Comparison of ENCODE assay signal across 30 cellular contexts in genomic region chr1:36101546-36101945, GRCh38. TPM values are rescaled to one million over a fixed set of nuclear protein-coding genes. Genes with fewer than 3 reads are reported as not detected.
"Had no signal": no experiment of that assay in that cellular context is flagged by ENCODE, and none has a peak within 500 bp of the region (broad histone marks: within the 10 kb centered on the region; RNA-seq: fewer than 3 reads in every experiment).

No MANE protein-coding gene starts in this region.

- H3K27me3 ChIP-seq: ascending aorta, breast epithelium, dorsolateral prefrontal cortex, esophagus muscularis mucosa, foreskin keratinocyte, gastrocnemius medialis, heart left ventricle had no signal

- H3K27ac ChIP-seq: ascending aorta, breast epithelium, coronary artery, dorsolateral prefrontal cortex, esophagus muscularis mucosa, foreskin keratinocyte, gastrocnemius medialis, heart left ventricle had no signal

- H3K4me1 ChIP-seq: breast epithelium, foreskin keratinocyte, gastrocnemius medialis had no signal

- DNase-seq: activated CD4-positive, alpha-beta memory T cell treated with anti-CD3 and anti-CD28 coated beads for 36 hours; activated CD4-positive, alpha-beta T cell treated with anti-CD3 and anti-CD28 coated beads for 36 hours; activated CD4-positive, alpha-beta T cell treated with anti-CD3 and anti-CD28 coated beads, Interleukin-2, amount 10 ng/mL, durations not matched to agents 24 days and 14 days; activated CD4-positive, CD25-positive, alpha-beta regulatory T cell; activated CD4-positive, CD25-positive, alpha-beta regulatory T cell treated with anti-CD3 and anti-CD28 coated beads, Interleukin-2, amount 50 U/mL, for 72 hours; activated CD8-positive, alpha-beta memory T cell treated with anti-CD3 and anti-CD28 coated beads, Interleukin-2, amount 10 ng/mL, durations not matched to agents 7 days and 5 days; activated CD8-positive, alpha-beta memory T cell treated with anti-CD3 and anti-CD28 coated beads, Interleukin-2, amount 50 U/mL, for 4 hours; activated CD8-positive, alpha-beta T cell treated with anti-CD3 and anti-CD28 coated beads, Interleukin-2, amount 10 ng/mL, durations not matched to agents 7 days and 5 days; activated effector memory CD4-positive, alpha-beta T cell treated with anti-CD3 and anti-CD28 coated beads, Interleukin-2, amount 50 U/mL, for 16 hours; activated naive CD4-positive, alpha-beta T cell treated with anti-CD3 and anti-CD28 coated beads for 36 hours; activated naive CD8-positive, alpha-beta T cell treated with anti-CD3 and anti-CD28 coated beads for 36 hours; activated T-cell treated with anti-CD3 and anti-CD28 coated beads, Interleukin-2, amount 50 U/mL, for 1 hour; activated T-cell treated with anti-CD3 and anti-CD28 coated beads, Interleukin-2, amount 50 U/mL, for 48 hours; dorsolateral prefrontal cortex; effector memory CD4-positive, alpha-beta T cell; endodermal cell; erythroblast; foreskin keratinocyte; gastrocnemius medialis; glutamatergic neuron; heart left ventricle; T-helper 1 cell; T-helper 2 cell had no signal

- H3K4me3 ChIP-seq: ascending aorta, breast epithelium, coronary artery, dorsolateral prefrontal cortex, esophagus muscularis mucosa, gastrocnemius medialis, heart left ventricle had no signal

- ATAC-seq: activated CD4-positive, alpha-beta T cell treated with anti-CD3 and anti-CD28 coated beads for 36 hours; activated CD8-positive, alpha-beta memory T cell treated with anti-CD3 and anti-CD28 coated beads, Interleukin-2, amount 10 ng/mL, durations not matched to agents 7 days and 5 days; activated CD8-positive, alpha-beta T cell treated with anti-CD3 and anti-CD28 coated beads, Interleukin-2, amount 10 ng/mL, durations not matched to agents 7 days and 5 days; foreskin keratinocyte; gastrocnemius medialis; heart left ventricle had no signal

- H3K9me3 ChIP-seq: ascending aorta, breast epithelium, esophagus muscularis mucosa, gastrocnemius medialis, heart left ventricle had no signal

- H3K36me3 ChIP-seq: ascending aorta, breast epithelium, gastrocnemius medialis had no signal

RNA-seq across cellular contexts. Expression of gene TEKT2, which starts 17.7 kb away (rescaled TPM):
- total RNA-seq: activated CD4-positive, alpha-beta memory T cell treated with anti-CD3 and anti-CD28 coated beads for 36 hours; activated CD4-positive, alpha-beta T cell treated with anti-CD3 and anti-CD28 coated beads, Interleukin-2, amount 10 ng/mL, durations not matched to agents 24 days and 14 days; activated CD8-positive, alpha-beta memory T cell treated with anti-CD3 and anti-CD28 coated beads for 36 hours; activated CD8-positive, alpha-beta memory T cell treated with anti-CD3 and anti-CD28 coated beads, Interleukin-2, amount 10 ng/mL, durations not matched to agents 7 days and 5 days; activated CD8-positive, alpha-beta T cell treated with anti-CD3 and anti-CD28 coated beads, Interleukin-2, amount 10 ng/mL, durations not matched to agents 7 days and 5 days; activated naive CD4-positive, alpha-beta T cell treated with anti-CD3 and anti-CD28 coated beads for 36 hours; ascending aorta; cardiac septum; gastrocnemius medialis had no signal

RNA-seq across cellular contexts. Expression of gene COL8A2, which starts 23.5 kb away (rescaled TPM):
- total RNA-seq: activated CD4-positive, alpha-beta memory T cell treated with anti-CD3 and anti-CD28 coated beads for 36 hours; activated CD8-positive, alpha-beta memory T cell treated with anti-CD3 and anti-CD28 coated beads, Interleukin-2, amount 10 ng/mL, durations not matched to agents 7 days and 5 days; activated T-helper 2 cell treated with anti-CD3 and anti-CD28 coated beads, Interferon-gamma antibody, Interleukin-2, Interleukin-4, amounts not matched to agents 10 μg/mL and 5 μg/mL and 100 μg/mL, durations not matched to agents 14 hours and 24 hours and 36 hours had no signal
